In genomic region chr14:92783813-92784431, GRCh38 we compare ENCODE assay signal across 8 cellular contexts. TPM values are rescaled to one million over a fixed set of nuclear protein-coding genes. Genes with fewer than 3 reads are reported as not detected.
A peak's percentile ranks its signal among the peaks of the same experiment; 100 is the strongest.
DNase-seq lines count a peak whose midpoint lies in the region; ATAC-seq and TF ChIP-seq lines count a peak whose summit lies in the region.

No MANE protein-coding gene starts in this region.

- H3K27me3 ChIP-seq in HL-60 (ENCODE audit: insufficient read depth, poor library complexity, severe bottlenecking) (no peaks in the 10 kb centered on the region), adrenal gland (no peaks in the 10 kb centered on the region), gastrocnemius medialis (no peaks in the 10 kb centered on the region)

- WGBS in adrenal gland, 4 donors, result 44 to 53% (median 44%) methylated on average over 2 of the region's 2 CpGs

- H3K27ac ChIP-seq in HL-60 (replicated peaks) (no peak overlapping the region), adrenal gland (no peak overlapping the region), gastrocnemius medialis (no peak overlapping the region)

- in situ Hi-C loops in gastrocnemius medialis (cut with MboI; ENCODE audit: low sequenced_read_pairs in 4 of 4), result loop anchor here (5.0 to 25.0 kb wide), 3 partner anchors 67 to 672 kb away; partner anchors contain the start of genes ATXN3 (in 1 of the 4), CPSF2 (in 1 of the 4) and NDUFB1 (in 1 of the 4)

- no peak for TF ChIP-seq POLR2A in adrenal gland (IDR thresholded peaks at IDR 0.05)
- no peak for TF ChIP-seq POLR2A in gastrocnemius medialis (IDR thresholded peaks at IDR 0.05)

- H3K4me1 ChIP-seq in adrenal gland (replicated peaks in 1 of 2) (peaks cover 8 to 16% of the 10 kb centered on the region in 2 donors), gastrocnemius medialis (peaks cover 0 to 12% of the 10 kb centered on the region in 2 donors)

- H3K36me3 ChIP-seq in adrenal gland (replicated peaks in 1 of 2) (no peaks in the 10 kb centered on the region), gastrocnemius medialis (no peaks in the 10 kb centered on the region)

- peak; percentile 27 for TF ChIP-seq CTCF in HL-60 (IDR thresholded peaks at IDR 0.05; ENCODE audit: insufficient read depth, low read length)
- peak; percentile 47 to 91 (median 71) for TF ChIP-seq CTCF in adrenal gland (IDR thresholded peaks at IDR 0.05)
- TF ChIP-seq CTCF in gastrocnemius medialis (IDR thresholded peaks at IDR 0.05 in 4 of 5, conservative IDR thresholded peaks at IDR 0.05 in 1 of 5), result peak; percentile 18 to 54 (median 50)

- ATAC-seq in left ventricle myocardium superior (peak; percentile 59), gastrocnemius medialis (peak; percentile 52 to 81), HG03045 (IDR thresholded peaks at IDR 0.05; ENCODE audit: unreplicated experiment) (no peak)

- H3K4me3 ChIP-seq in HL-60 (replicated peaks; ENCODE audit: insufficient read depth, low read length) (no peak overlapping the region), adrenal gland (no peak overlapping the region), gastrocnemius medialis (no peak overlapping the region)

- DNase-seq in A172 (ENCODE audit: low spot score) (peak; percentile 33), GM04504 (ENCODE audit: low read depth) (peak; percentile 44), HL-60 (ENCODE audit: low read depth in 1 of 2, low spot score in 1 of 2) (peak in 1 of 2 experiments; percentile 46), NCI-H524 treated with DMSO at 0.1 percent for 48 hours (lab: John Stamatoyannopoulos, UW) (peak; percentile 77), adrenal gland (peak in 3 of 7 donors; percentile 40 to 69 (median 56)), left ventricle myocardium superior (no peak), gastrocnemius medialis (no peak)

- intact Hi-C loops in adrenal gland (cut with DNase I) (loop anchor here (2.0 to 10.0 kb wide), 4 partner anchors 62 to 99 kb away; no protein-coding TSS in a partner anchor), left ventricle myocardium superior (cut with micrococcal nuclease) (loop anchor here (2.0 kb wide), 1 partner anchor 69 kb away; no protein-coding TSS in a partner anchor), gastrocnemius medialis (cut with DNase I; ENCODE audit: low total_unique reads) (loop anchor here (1.0 kb wide), 1 partner anchor 70 kb away; no protein-coding TSS in a partner anchor)

- H3K9me3 ChIP-seq in adrenal gland (replicated peaks in 1 of 3) (no peaks in the 10 kb centered on the region), gastrocnemius medialis (peaks cover 0 to 4% (median 0%) of the 10 kb centered on the region in 3 donors)

RNA-seq across cellular contexts. Expression of gene GOLGA5, which starts 10.2 kb away (rescaled TPM):
- 24.7 and 28.1 TPM in 2 replicates for total RNA-seq in A172 (2014; rRNA removed; shearing (Covaris generic))
- total RNA-seq in adrenal gland, result 10 to 100 TPM; 24.6 to 55.0 (median 33.0) TPM
- polyA plus RNA-seq in adrenal gland, result 10 to 100 TPM; 33.4 to 85.1 (median 43.5) TPM
- 19.5 TPM for total RNA-seq in left ventricle myocardium superior
- total RNA-seq in gastrocnemius medialis, result 10 to 100 TPM; 27.0 to 34.8 (median 33.8) TPM

RNA-seq across cellular contexts. Expression of gene LGMN, which starts 35.5 kb away (rescaled TPM):
- total RNA-seq in A172 (2014; rRNA removed; shearing (Covaris generic)), result 13.0 and 21.3 TPM in 2 replicates
- 100 to 1,000 TPM in 7 of 8 donors, 10 to 100 TPM in 1; 84.5 to 153 (median 125) TPM for total RNA-seq in adrenal gland
- polyA plus RNA-seq in adrenal gland, result 10 to 100 TPM; 66.6 to 93.4 (median 81.8) TPM
- 100.0 TPM for total RNA-seq in left ventricle myocardium superior
- 10 to 100 TPM; 53.5 to 78.5 (median 62.8) TPM for total RNA-seq in gastrocnemius medialis

Comparison
In these comparisons a context has a peak if more than half of its experiments do, and no peak if none do; other contexts are left out.
1. DNase-seq: peak in A172 (single experiment), GM04504 (single experiment) and NCI-H524 treated with DMSO at 0.1 percent for 48 hours (single experiment); none in left ventricle myocardium superior (single experiment) and gastrocnemius medialis (0 of 2).
2. Peak in every context shown above with its lines, with median percentiles within 50 percentile points of each other: CTCF ChIP-seq.